In the genomic region with DNA sequence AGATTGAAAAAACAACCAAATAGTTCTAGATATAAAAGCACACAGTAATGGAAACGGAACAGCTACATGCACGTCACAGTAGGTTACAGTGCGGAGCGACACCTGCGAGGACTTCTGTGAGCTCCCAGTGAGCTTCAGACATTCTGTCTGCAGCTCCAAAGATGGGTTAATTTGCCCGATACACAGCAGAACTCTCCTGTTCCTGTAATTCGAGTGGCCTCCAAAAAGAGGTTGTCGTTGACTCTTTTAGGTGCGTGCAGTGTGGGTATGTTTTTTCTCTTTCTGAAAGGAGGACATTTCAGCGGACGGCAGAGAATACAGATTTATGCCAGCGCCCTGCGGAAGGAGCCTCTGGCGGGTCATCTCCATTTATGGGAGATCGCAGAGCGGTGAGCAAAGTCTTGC, we compare ENCODE assay signal across 10 cellular contexts. TPM values are rescaled to one million over a fixed set of nuclear protein-coding genes. Genes with fewer than 3 reads are reported as not detected.
DNase-seq lines count a peak whose midpoint lies in the region; ATAC-seq, FAIRE-seq and TF ChIP-seq lines count a peak whose summit lies in the region.
"Had no signal": no experiment of that assay in that cellular context is flagged by ENCODE, and none has a peak within 500 bp of the region (broad histone marks: within the 10 kb centered on the region; RNA-seq: fewer than 3 reads in every experiment).

No MANE protein-coding gene starts in this region.

- no peaks in the 10 kb centered on the region for H3F3A ChIP-seq in OCI-LY1 (ENCODE audit: insufficient read depth, low read length)

- peaks cover 1% of the 10 kb centered on the region for H3K9me3 Mint-ChIP-seq in activated CD4-positive, alpha-beta T cell treated with anti-CD3 and anti-CD28 coated beads for 36 hours (ENCODE audit: low read depth)

- no peak overlapping the region for H3K14ac ChIP-seq in H1 (ENCODE audit: insufficient read length)

- H3K4me1 Mint-ChIP-seq in activated CD4-positive, alpha-beta T cell treated with anti-CD3 and anti-CD28 coated beads for 36 hours: peaks cover 43% of the 10 kb centered on the region

- no peak overlapping the region for H2BK15ac ChIP-seq in H1 (ENCODE audit: low read length)

- H3K36me3 ChIP-seq in OCI-LY1 (ENCODE audit: insufficient read depth, low read length) (no peaks in the 10 kb centered on the region), H1 (ENCODE audit: control insufficient read depth in 2 of 4, insufficient read depth in 4 of 4, low read length in 3 of 4) (no peaks in the 10 kb centered on the region), parathyroid adenoma (ENCODE audit: control insufficient read depth, insufficient read depth, low read length) (no peaks in the 10 kb centered on the region), small intestine (ENCODE audit: control insufficient read depth in 2 of 2, insufficient read depth in 2 of 2, low read length in 2 of 2) (no peaks in the 10 kb centered on the region)

- H3K9ac ChIP-seq in OCI-LY1 (ENCODE audit: low read length) (peak overlapping the region; percentile 28; the same call in 1 of the 2 replicates), H1 (replicated peaks in 1 of 4; ENCODE audit: extremely low read depth in 1 of 4, low read depth in 3 of 4, low read length in 3 of 4) (peak overlapping the region in 1 of 4 experiments; percentile 65; a peak in 2 of 7 replicates), parathyroid adenoma (no peak overlapping the region)

- H4K5ac ChIP-seq in H1 (ENCODE audit: insufficient read length, low read depth, low read length): no peak overlapping the region

- H3K79me2 ChIP-seq in OCI-LY1 (ENCODE audit: insufficient read depth, low read length) (no peaks in the 10 kb centered on the region), H1 (ENCODE audit: control insufficient read depth in 1 of 2, insufficient read depth in 2 of 2, low read length in 2 of 2) (no peaks in the 10 kb centered on the region), parathyroid adenoma (no peaks in the 10 kb centered on the region)

- no peak overlapping the region for H2BK20ac ChIP-seq in H1 (ENCODE audit: low read length)

- H4K8ac ChIP-seq in H1 (ENCODE audit: extremely low read depth, insufficient read depth, low read length): no peak overlapping the region

- no peak overlapping the region for H2AK5ac ChIP-seq in H1 (ENCODE audit: low read depth, low read length)

- peaks cover 4% of the 10 kb centered on the region for H3K36me3 Mint-ChIP-seq in activated CD4-positive, alpha-beta T cell treated with anti-CD3 and anti-CD28 coated beads for 36 hours (ENCODE audit: low read depth)

- H3K79me1 ChIP-seq in H1 (ENCODE audit: low read depth, low read length): no peaks in the 10 kb centered on the region

- no peak for TF ChIP-seq POLR2A in H1 (IDR thresholded peaks at IDR 0.05; ENCODE audit: control extremely low read depth in 1 of 2, low read depth in 2 of 2, low read length in 2 of 2)

- 0 out of 2 replicates have a peak overlapping the region, but pooled peaks have one; percentile 2 for H2BK12ac ChIP-seq in H1 (ENCODE audit: low read depth, low read length)

- no peak overlapping the region for H2BK5ac ChIP-seq in H1 (ENCODE audit: low read depth, low read length)

- H3K4me3 ChIP-seq in OCI-LY1 (ENCODE audit: low read depth, low read length, poor library complexity, severe bottlenecking) (peak overlapping the region; percentile 56), H1 (ENCODE audit: extremely low read depth in 1 of 4, insufficient read depth in 2 of 4, low read depth in 3 of 4, low read length in 4 of 4) (peak overlapping the region; percentile 47 to 99 (median 78)), parathyroid adenoma (ENCODE audit: low read depth, low read length) (no peak overlapping the region), small intestine (ENCODE audit: low read depth in 1 of 2, low read length in 2 of 2) (no peak overlapping the region)

- no peaks in the 10 kb centered on the region for H3K9me2 ChIP-seq in OCI-LY1 (ENCODE audit: low read depth, low read length)

- DNase-seq in activated CD4-positive, alpha-beta T cell treated with anti-CD3 and anti-CD28 coated beads for 36 hours: peak; percentile 51
- DNase-seq in activated CD4-positive, alpha-beta T cell treated with anti-CD3 and anti-CD28 coated beads for 4 hours: no peak
- no peak for DNase-seq in H1 (ENCODE audit: low read depth in 1 of 2, low spot score in 2 of 2)
- DNase-seq in small intestine: no peak
- DNase-seq in DMS79 (lab: John Stamatoyannopoulos, UW): no peak
- no peak for DNase-seq in SW 1271 (lab: John Stamatoyannopoulos, UW)

- 4% methylated on average over 16 of the region's 16 CpGs; no CpG with 5 or more reads in 1 of the 2 experiments for WGBS in H1 (ENCODE audit: extremely low coverage in 1 of 2, insufficient coverage in 1 of 2, insufficient read length in 1 of 2, insufficient replicate concordance in 2 of 2, low coverage in 1 of 2, low lambda C conversion rate in 2 of 2, missing lambda C conversion rate in 1 of 2), 2 experiments
- 10 to 22% (median 16%) methylated on average over 16 of the region's 16 CpGs for WGBS in small intestine, 3 donors

- no peak overlapping the region for H3K23ac ChIP-seq in H1 (ENCODE audit: insufficient read length)

- no peak for TF ChIP-seq CTCF in OCI-LY1 (IDR thresholded peaks at IDR 0.05; ENCODE audit: low read length)
- TF ChIP-seq CTCF in H1 (IDR thresholded peaks at IDR 0.05; ENCODE audit: control extremely low read depth in 1 of 3, insufficient read depth in 1 of 3, low read depth in 1 of 3, low read length in 3 of 3): no peak
- TF ChIP-seq CTCF in parathyroid adenoma (IDR thresholded peaks at IDR 0.05): no peak

- H3K9me3 ChIP-seq in OCI-LY1 (ENCODE audit: low read length) (no peaks in the 10 kb centered on the region), H1 (ENCODE audit: insufficient read depth in 2 of 2, low read depth in 1 of 2, low read length in 1 of 2) (no peaks in the 10 kb centered on the region; a peak in 1 of 4 replicates), parathyroid adenoma (ENCODE audit: control insufficient read depth, low read length) (no peaks in the 10 kb centered on the region), small intestine (ENCODE audit: control insufficient read depth, low read depth) (no peaks in the 10 kb centered on the region)

- H3K27ac ChIP-seq in OCI-LY1 (ENCODE audit: low read depth, low read length, poor library complexity, severe bottlenecking) (no peak overlapping the region), H1 (ENCODE audit: low read depth, low read length) (no peak overlapping the region), parathyroid adenoma (no peak overlapping the region), small intestine (ENCODE audit: low read depth in 1 of 2, low read length in 1 of 2) (no peak overlapping the region)

- no peak overlapping the region for H3K18ac ChIP-seq in H1 (ENCODE audit: extremely low read depth, low read length)

- peak overlapping the region; percentile 56 for H3K27ac Mint-ChIP-seq in activated CD4-positive, alpha-beta T cell treated with anti-CD3 and anti-CD28 coated beads for 36 hours
- H3K27ac Mint-ChIP-seq: CD14-positive monocyte had no signal

- H2BK120ac ChIP-seq in H1 (replicated peaks; ENCODE audit: low read depth, low read length): no peak overlapping the region

- H3K27me3 ChIP-seq in OCI-LY1 (ENCODE audit: insufficient read depth, low read length) (no peaks in the 10 kb centered on the region), H1 (replicated peaks in 1 of 4; ENCODE audit: control insufficient read depth in 3 of 4, extremely low read depth in 1 of 4, insufficient read depth in 3 of 4, low read length in 3 of 4) (peaks cover 5 to 17% (median 14%) of the 10 kb centered on the region in 4 experiments), parathyroid adenoma (ENCODE audit: control insufficient read depth, insufficient read depth, low read length) (no peaks in the 10 kb centered on the region), small intestine (ENCODE audit: control insufficient read depth in 2 of 2, insufficient read depth in 2 of 2, low read length in 2 of 2) (peaks cover 3 to 65% of the 10 kb centered on the region in 2 donors)

- peak overlapping the region; percentile 73 for H3K4me2 ChIP-seq in OCI-LY1 (ENCODE audit: low read length)
- peak overlapping the region; percentile 97 to 98 for H3K4me2 ChIP-seq in H1 (ENCODE audit: insufficient read depth in 1 of 2, low read depth in 2 of 2, low read length in 2 of 2)
- H3K4me2 ChIP-seq in parathyroid adenoma (ENCODE audit: low read length): peak overlapping the region; percentile 40

- CTCF ChIA-PET in activated CD4-positive, alpha-beta T cell treated with anti-CD3 and anti-CD28 coated beads for 36 hours (lab: Charles Lee): interaction anchor here (0.9 to 1.7 kb wide), 4 partner anchors 10 to 40 kb away, joined by 3 to 5 read pairs (median 4); no protein-coding TSS in a partner anchor
- CTCF ChIA-PET in H1 (lab: Charles Lee; ENCODE audit: partially characterized antibody): interaction anchor here (1.1 to 2.5 kb wide), 4 partner anchors 18 to 74 kb away, joined by 4 to 7 read pairs (median 5); no protein-coding TSS in a partner anchor

- no peak overlapping the region for H4K91ac ChIP-seq in H1 (replicated peaks; ENCODE audit: insufficient read length, low read length)

- TF ChIP-seq RAD21 in H1 (IDR thresholded peaks at IDR 0.05 in 1 of 2, conservative IDR thresholded peaks at IDR 0.05 in 1 of 2; ENCODE audit: low read depth in 2 of 2, low read length in 2 of 2): no peak

- H3K56ac ChIP-seq in H1 (replicated peaks; ENCODE audit: insufficient read length, low read depth, low read length): no peak overlapping the region

- H4K20me1 ChIP-seq in OCI-LY1 (ENCODE audit: insufficient read depth, low read length) (no peaks in the 10 kb centered on the region), H1 (replicated peaks in 1 of 2; ENCODE audit: control insufficient read depth in 1 of 2, insufficient read depth in 2 of 2, low read length in 2 of 2) (no peaks in the 10 kb centered on the region)

- H3K4me3 Mint-ChIP-seq in activated CD4-positive, alpha-beta T cell treated with anti-CD3 and anti-CD28 coated beads for 36 hours: peak overlapping the region; percentile 69

- no peak overlapping the region for H3K4ac ChIP-seq in H1 (replicated peaks; ENCODE audit: insufficient read length, low read depth, low read length)

- intact Hi-C loops in activated CD4-positive, alpha-beta T cell treated with anti-CD3 and anti-CD28 coated beads for 36 hours (cut with DNase I, micrococcal nuclease): loop anchor here in 1 of 2 experiments (5.0 kb wide), 1 partner anchor 271 kb away; no protein-coding TSS in a partner anchor

- H2AFZ ChIP-seq in OCI-LY1 (ENCODE audit: low read length): no peak overlapping the region
- H2AFZ ChIP-seq in H1 (ENCODE audit: low read length): no peak overlapping the region
- H2AFZ ChIP-seq in parathyroid adenoma: no peak overlapping the region

- POLR2A ChIA-PET in activated CD4-positive, alpha-beta T cell treated with anti-CD3 and anti-CD28 coated beads for 36 hours (lab: Charles Lee): no interaction called here
- POLR2A ChIA-PET in H1 (lab: Charles Lee; ENCODE audit: partially characterized antibody): interaction anchor here (1.1 to 1.9 kb wide), 6 partner anchors 11 to 114 kb away, joined by 3 to 7 read pairs (median 4); a partner anchor contains a TSS

- peaks cover 17% of the 10 kb centered on the region for H3K23me2 ChIP-seq in H1 (ENCODE audit: low read depth, low read length)

- FAIRE-seq in H1 (lab: Jason Lieb, UNC) (no peak), small intestine (lab: Jason Lieb, UNC) (no peak)
- FAIRE-seq: islet of Langerhans had no signal

- peaks cover 68% of the 10 kb centered on the region for H3K27me3 Mint-ChIP-seq in activated CD4-positive, alpha-beta T cell treated with anti-CD3 and anti-CD28 coated beads for 36 hours

- peaks cover 24% of the 10 kb centered on the region for H3K4me1 ChIP-seq in OCI-LY1 (ENCODE audit: insufficient read depth, low read length, severe bottlenecking)
- peaks cover 0 to 5% (median 0%) of the 10 kb centered on the region in 4 experiments; a peak in 2 of 7 replicates for H3K4me1 ChIP-seq in H1 (replicated peaks in 1 of 4; ENCODE audit: control insufficient read depth in 3 of 4, insufficient read depth in 4 of 4, low read length in 3 of 4)
- H3K4me1 ChIP-seq in parathyroid adenoma: no peaks in the 10 kb centered on the region
- H3K4me1 ChIP-seq in small intestine (ENCODE audit: control insufficient read depth in 2 of 2, insufficient read depth in 1 of 2, low read depth in 1 of 2, low read length in 1 of 2): no peaks in the 10 kb centered on the region

- TF ChIP-seq EP300 in H1 (IDR thresholded peaks at IDR 0.05; ENCODE audit: borderline replicate concordance in 1 of 2, low read depth in 2 of 2, low read length in 2 of 2): no peak

- no peak for ATAC-seq in activated CD4-positive, alpha-beta T cell treated with anti-CD3 and anti-CD28 coated beads for 36 hours

RNA-seq across cellular contexts. Expression of a gene that starts 2.9 kb away (rescaled TPM):
- total RNA-seq in activated CD4-positive, alpha-beta T cell treated with anti-CD3 and anti-CD28 coated beads for 36 hours: not detected
- 0.48 and 0.52 TPM in 2 replicates for total RNA-seq in H1 (2021; fragmentation: NEBNext Ultra II Directional; extraction: Animal tissue kit (Norgen Biotek cat#: 25700))
- polyA plus RNA-seq in H1 (2011; rRNA removed) (0.93 and 1.2 TPM in 2 replicates), small intestine (not detected)
- 0.40 TPM for polyA plus RNA-seq in H1 (2011; cell fraction: cytosol; rRNA removed)
- polyA plus RNA-seq in H1 (2011; cell fraction: nucleus; rRNA removed): 0.87 TPM
- 0.40 to 0.48 TPM (median 0.42 TPM) in 3 of 4 replicates, not detected in the other for polyA plus RNA-seq in H1 (2012, experiment 1 of 2)
- not detected for polyA plus RNA-seq in H1 (2012, experiment 2 of 2)
- polyA plus RNA-seq in H1 (2013, experiment 1 of 2): 0.41 TPM
- 0.35 TPM for polyA plus RNA-seq in H1 (2013, experiment 2 of 2)
- 0.82 and 2.6 TPM in 2 replicates for polyA minus RNA-seq in H1 (2011; rRNA and poly(A)+ RNA removed)
- polyA minus RNA-seq in H1 (2011; cell fraction: cytosol; rRNA and poly(A)+ RNA removed): not detected
- not detected for polyA minus RNA-seq in H1 (2011; cell fraction: nucleus; rRNA and poly(A)+ RNA removed)
- polyA plus RNA-seq: CD14-positive monocyte had no signal

RNA-seq across cellular contexts. Expression of a gene that starts 44.0 kb away (rescaled TPM):
- 1 to 10 TPM; 8.3 to 9.0 TPM for total RNA-seq in activated CD4-positive, alpha-beta T cell treated with anti-CD3 and anti-CD28 coated beads for 36 hours
- total RNA-seq in H1 (2021; fragmentation: NEBNext Ultra II Directional; extraction: Animal tissue kit (Norgen Biotek cat#: 25700)): 7.5 and 9.9 TPM in 2 replicates
- 2.7 and 3.0 TPM in 2 replicates for polyA plus RNA-seq in H1 (2011; rRNA removed)
- polyA plus RNA-seq in H1 (2011; cell fraction: cytosol; rRNA removed): 4.1 TPM
- 3.2 TPM for polyA plus RNA-seq in H1 (2011; cell fraction: nucleus; rRNA removed)
- polyA plus RNA-seq in H1 (2012, experiment 1 of 2): 5.5 to 7.8 TPM (median 6.5 TPM) in 4 replicates
- 1.4 TPM for polyA plus RNA-seq in H1 (2012, experiment 2 of 2)
- 5.8 TPM for polyA plus RNA-seq in H1 (2013, experiment 1 of 2)
- 5.3 TPM for polyA plus RNA-seq in H1 (2013, experiment 2 of 2)
- 6.7 and 8.4 TPM in 2 replicates for polyA minus RNA-seq in H1 (2011; rRNA and poly(A)+ RNA removed)
- polyA minus RNA-seq in H1 (2011; cell fraction: cytosol; rRNA and poly(A)+ RNA removed): 4.0 TPM
- 11.2 TPM for polyA minus RNA-seq in H1 (2011; cell fraction: nucleus; rRNA and poly(A)+ RNA removed)
- 1 to 10 TPM; 3.8 to 5.4 (median 4.3) TPM for polyA plus RNA-seq in small intestine

RNA-seq across cellular contexts. Expression of a gene that starts 56.1 kb away (rescaled TPM):
- total RNA-seq in activated CD4-positive, alpha-beta T cell treated with anti-CD3 and anti-CD28 coated beads for 36 hours: 1 to 10 TPM; 7.6 to 8.3 TPM
- 6.9 and 7.3 TPM in 2 replicates for total RNA-seq in H1 (2021; fragmentation: NEBNext Ultra II Directional; extraction: Animal tissue kit (Norgen Biotek cat#: 25700))
- 1.6 and 3.8 TPM in 2 replicates for polyA plus RNA-seq in H1 (2011; rRNA removed)
- polyA plus RNA-seq in H1 (2011; cell fraction: cytosol; rRNA removed): 1.6 TPM
- 3.9 TPM for polyA plus RNA-seq in H1 (2011; cell fraction: nucleus; rRNA removed)
- polyA plus RNA-seq in H1 (2012, experiment 1 of 2): 6.0 to 8.4 TPM (median 8.4 TPM) in 4 replicates
- polyA plus RNA-seq in H1 (2012, experiment 2 of 2): 7.1 TPM
- polyA plus RNA-seq in H1 (2013, experiment 1 of 2): 6.2 TPM
- 6.1 TPM for polyA plus RNA-seq in H1 (2013, experiment 2 of 2)
- 1.2 and 1.4 TPM in 2 replicates for polyA minus RNA-seq in H1 (2011; rRNA and poly(A)+ RNA removed)
- 4.2 TPM for polyA minus RNA-seq in H1 (2011; cell fraction: cytosol; rRNA and poly(A)+ RNA removed)
- polyA minus RNA-seq in H1 (2011; cell fraction: nucleus; rRNA and poly(A)+ RNA removed): 3.9 TPM
- 10 to 100 TPM; 10.8 to 12.3 (median 11.4) TPM for polyA plus RNA-seq in small intestine

Comparison
In these comparisons a context has a peak if more than half of its experiments do, and no peak if none do; other contexts are left out.
1. H3K4me2 ChIP-seq: peak in every context shown above with its lines; median percentile 98 in H1; 73 in OCI-LY1; 40 in parathyroid adenoma.
2. H3K4me3 ChIP-seq: peak in OCI-LY1 (single experiment) and H1 (4 of 4); none in parathyroid adenoma (single experiment) and small intestine (0 of 2).